ENCODE assay signal across 8 cellular contexts in the genomic region with DNA sequence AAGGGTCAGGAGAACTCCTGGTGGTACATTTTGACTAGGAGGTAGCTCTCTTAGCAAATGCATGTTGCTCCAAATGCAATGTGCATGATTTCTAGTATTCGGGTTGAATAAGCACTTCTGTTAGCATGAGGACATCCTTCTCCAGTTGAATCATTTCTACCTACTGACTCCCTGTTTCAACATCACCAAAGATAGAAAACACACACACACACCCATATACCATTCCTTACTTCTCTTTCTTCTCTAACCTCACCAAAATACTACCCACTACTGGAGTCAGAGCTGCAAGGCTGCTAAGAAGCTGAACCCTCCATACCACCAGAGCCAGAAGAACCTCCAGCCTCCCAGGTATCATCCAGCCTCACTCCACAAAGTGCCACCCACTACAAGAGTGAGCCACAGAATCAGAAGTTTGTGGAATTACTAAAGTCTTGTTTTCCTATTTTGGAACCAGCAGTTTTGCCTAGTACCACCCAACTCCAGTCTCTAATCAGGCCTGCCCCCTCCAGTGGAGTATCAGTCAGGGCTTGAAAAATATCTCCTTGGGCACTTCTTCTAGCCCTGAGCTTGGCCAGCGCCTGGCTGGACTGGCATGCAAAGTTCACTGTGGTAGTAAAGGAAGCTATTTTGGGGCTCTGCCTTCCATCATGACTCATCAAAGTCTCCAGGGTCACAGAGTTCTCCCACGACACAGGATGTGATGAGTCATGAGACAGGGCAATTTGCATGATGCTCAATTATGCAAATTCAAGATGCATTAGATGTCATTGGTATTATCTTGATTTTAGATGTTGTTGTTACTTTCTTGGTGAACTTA.
A peak's percentile ranks its signal among the peaks of the same experiment; 100 is the strongest.
DNase-seq lines count a peak whose midpoint lies in the region; ATAC-seq lines count a peak whose summit lies in the region.

No MANE protein-coding gene starts in this region.

- peaks cover 21% of the 10 kb centered on the region for H3K4me1 Mint-ChIP-seq in activated CD4-positive, alpha-beta memory T cell treated with anti-CD3 and anti-CD28 coated beads, Interleukin-2, amount 10 ng/mL, durations not matched to agents 7 days and 5 days

- no peak overlapping the region for H3K4me3 ChIP-seq in HUES48 (ENCODE audit: low read depth, low read length)

- no peaks in the 10 kb centered on the region for H3K27me3 Mint-ChIP-seq in activated CD4-positive, alpha-beta memory T cell treated with anti-CD3 and anti-CD28 coated beads, Interleukin-2, amount 10 ng/mL, durations not matched to agents 7 days and 5 days

- H3K36me3 Mint-ChIP-seq in activated CD4-positive, alpha-beta memory T cell treated with anti-CD3 and anti-CD28 coated beads, Interleukin-2, amount 10 ng/mL, durations not matched to agents 7 days and 5 days (ENCODE audit: low read depth) = no peaks in the 10 kb centered on the region

- POLR2A ChIA-PET in activated CD4-positive, alpha-beta memory T cell treated with anti-CD3 and anti-CD28 coated beads, Interleukin-2, amount 10 ng/mL, durations not matched to agents 7 days and 5 days (lab: Charles Lee) = no interaction called here

- H3K9me3 Mint-ChIP-seq in activated CD4-positive, alpha-beta memory T cell treated with anti-CD3 and anti-CD28 coated beads, Interleukin-2, amount 10 ng/mL, durations not matched to agents 7 days and 5 days = no peaks in the 10 kb centered on the region

- peak overlapping the region; percentile 68 for H3K27ac ChIP-seq in HUES48 (ENCODE audit: low read depth, low read length)

- no peaks in the 10 kb centered on the region for H3K9me3 ChIP-seq in HUES48 (ENCODE audit: control insufficient read depth, insufficient read depth, low read length)

- CTCF ChIA-PET in activated CD4-positive, alpha-beta memory T cell treated with anti-CD3 and anti-CD28 coated beads, Interleukin-2, amount 10 ng/mL, durations not matched to agents 7 days and 5 days (lab: Charles Lee) = interaction anchor here (1.2 to 4.0 kb wide), 3 partner anchors 55 to 155 kb away, joined by 3 to 15 read pairs (median 4); no protein-coding TSS in a partner anchor

- H3K27ac Mint-ChIP-seq in activated CD4-positive, alpha-beta memory T cell treated with anti-CD3 and anti-CD28 coated beads, Interleukin-2, amount 10 ng/mL, durations not matched to agents 7 days and 5 days = no peak overlapping the region

- H3K4me1 ChIP-seq in HUES48 (ENCODE audit: control insufficient read depth, insufficient read depth, low read length) = peaks cover 6% of the 10 kb centered on the region; the same call in 1 of the 2 replicates

- no peak overlapping the region for H3K9ac ChIP-seq in HUES48 (ENCODE audit: low read depth, low read length)

- DNase-seq in activated CD4-positive, alpha-beta T cell treated with anti-CD3 and anti-CD28 coated beads for 48 hours = peak; percentile 27
- no peak for DNase-seq in activated CD4-positive, alpha-beta T cell treated with anti-CD3 and anti-CD28 coated beads for 1 hour
- DNase-seq in activated CD4-positive, alpha-beta memory T cell treated with anti-CD3 and anti-CD28 coated beads, Interleukin-2, amount 10 ng/mL, durations not matched to agents 7 days and 5 days = peak; percentile 49
- DNase-seq in iPS-NIHi11 (ENCODE audit: low spot score) = peak; percentile 41
- no peak for DNase-seq in NCI-H1694 (lab: John Stamatoyannopoulos, UW)
- no peak for DNase-seq in stimulated activated naive CD4-positive, alpha-beta T cell (lab: John Stamatoyannopoulos, UW)

- H3K36me3 ChIP-seq in HUES48 (ENCODE audit: control insufficient read depth, insufficient read depth, low read length) = no peaks in the 10 kb centered on the region

- peak; percentile 89 for ATAC-seq in GM21723 (IDR thresholded peaks at IDR 0.05; ENCODE audit: unreplicated experiment)

- H3K4me3 Mint-ChIP-seq in activated CD4-positive, alpha-beta memory T cell treated with anti-CD3 and anti-CD28 coated beads, Interleukin-2, amount 10 ng/mL, durations not matched to agents 7 days and 5 days = no peak overlapping the region

- H3K27me3 ChIP-seq in HUES48 (ENCODE audit: control insufficient read depth, insufficient read depth, low read length) = no peaks in the 10 kb centered on the region

Comparison
In these comparisons a context has a peak if more than half of its experiments do, and no peak if none do; other contexts are left out.
1. DNase-seq: peak in activated CD4-positive, alpha-beta T cell treated with anti-CD3 and anti-CD28 coated beads for 48 hours (single experiment), activated CD4-positive, alpha-beta memory T cell treated with anti-CD3 and anti-CD28 coated beads, Interleukin-2, amount 10 ng/mL, durations not matched to agents 7 days and 5 days (single experiment) and iPS-NIHi11 (single experiment); none in activated CD4-positive, alpha-beta T cell treated with anti-CD3 and anti-CD28 coated beads for 1 hour (single experiment), NCI-H1694 (single experiment) and stimulated activated naive CD4-positive, alpha-beta T cell (0 of 6).